1 cellular context compared by ENCODE assay signal in genomic region chr7:132065193-132065972, GRCh38.
TF ChIP-seq lines count a peak whose summit lies in the region.

No MANE protein-coding gene starts in this region.

TF ChIP-seq in A549, 52 proteins besides CTCF, POLR2A, EP300 and RAD21 (continued from another document):
- TF ChIP-seq, protein P1, sequence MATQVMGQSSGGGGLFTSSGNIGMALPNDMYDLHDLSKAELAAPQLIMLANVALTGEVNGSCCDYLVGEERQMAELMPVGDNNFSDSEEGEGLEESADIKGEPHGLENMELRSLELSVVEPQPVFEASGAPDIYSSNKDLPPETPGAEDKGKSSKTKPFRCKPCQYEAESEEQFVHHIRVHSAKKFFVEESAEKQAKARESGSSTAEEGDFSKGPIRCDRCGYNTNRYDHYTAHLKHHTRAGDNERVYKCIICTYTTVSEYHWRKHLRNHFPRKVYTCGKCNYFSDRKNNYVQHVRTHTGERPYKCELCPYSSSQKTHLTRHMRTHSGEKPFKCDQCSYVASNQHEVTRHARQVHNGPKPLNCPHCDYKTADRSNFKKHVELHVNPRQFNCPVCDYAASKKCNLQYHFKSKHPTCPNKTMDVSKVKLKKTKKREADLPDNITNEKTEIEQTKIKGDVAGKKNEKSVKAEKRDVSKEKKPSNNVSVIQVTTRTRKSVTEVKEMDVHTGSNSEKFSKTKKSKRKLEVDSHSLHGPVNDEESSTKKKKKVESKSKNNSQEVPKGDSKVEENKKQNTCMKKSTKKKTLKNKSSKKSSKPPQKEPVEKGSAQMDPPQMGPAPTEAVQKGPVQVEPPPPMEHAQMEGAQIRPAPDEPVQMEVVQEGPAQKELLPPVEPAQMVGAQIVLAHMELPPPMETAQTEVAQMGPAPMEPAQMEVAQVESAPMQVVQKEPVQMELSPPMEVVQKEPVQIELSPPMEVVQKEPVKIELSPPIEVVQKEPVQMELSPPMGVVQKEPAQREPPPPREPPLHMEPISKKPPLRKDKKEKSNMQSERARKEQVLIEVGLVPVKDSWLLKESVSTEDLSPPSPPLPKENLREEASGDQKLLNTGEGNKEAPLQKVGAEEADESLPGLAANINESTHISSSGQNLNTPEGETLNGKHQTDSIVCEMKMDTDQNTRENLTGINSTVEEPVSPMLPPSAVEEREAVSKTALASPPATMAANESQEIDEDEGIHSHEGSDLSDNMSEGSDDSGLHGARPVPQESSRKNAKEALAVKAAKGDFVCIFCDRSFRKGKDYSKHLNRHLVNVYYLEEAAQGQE (IDR thresholded peaks at IDR 0.05) = no peak
- TF ChIP-seq RNF2 (IDR thresholded peaks at IDR 0.05; ENCODE audit: borderline replicate concordance, low read depth) = no peak
